ENCODE assay signal across 8 cellular contexts in genomic region chr11:8719260-8720190, GRCh38. TPM values are rescaled to one million over a fixed set of nuclear protein-coding genes. Genes with fewer than 3 reads are reported as not detected.
DNase-seq lines count a peak whose midpoint lies in the region; ATAC-seq and TF ChIP-seq lines count a peak whose summit lies in the region.

No MANE protein-coding gene starts in this region.

- H3K4me3 ChIP-seq in left ventricle myocardium inferior (no peak overlapping the region), skeletal muscle cell (ENCODE audit: low read depth, low read length) (peak overlapping the region; percentile 46)

- H3K4me1 ChIP-seq in left ventricle myocardium inferior: peaks cover 96% of the 10 kb centered on the region

- no peaks in the 10 kb centered on the region for H3K27me3 ChIP-seq in left ventricle myocardium inferior (ENCODE audit: low read depth)

- ATAC-seq in GM18873 (IDR thresholded peaks at IDR 0.05; ENCODE audit: low FRiP score, unreplicated experiment) (no peak), HG03135 (IDR thresholded peaks at IDR 0.05; ENCODE audit: unreplicated experiment) (no peak)

- intact Hi-C loops in left ventricle myocardium inferior (cut with micrococcal nuclease): no loop called here

- H3K9me3 ChIP-seq in left ventricle myocardium inferior (replicated peaks): no peaks in the 10 kb centered on the region

- H3K27ac ChIP-seq in left ventricle myocardium inferior (replicated peaks): peak overlapping the region; percentile 85

- H3K36me3 ChIP-seq in left ventricle myocardium inferior: peaks cover 25% of the 10 kb centered on the region

- DNase-seq in ELR (ENCODE audit: low read depth) (peak; percentile 97), amniotic epithelial cell (ENCODE audit: low read depth) (peak; percentile 77), left ventricle myocardium inferior (peak; percentile 57), skeletal muscle cell (ENCODE audit: low read depth) (peak; percentile 81), NCI-H1436 (lab: John Stamatoyannopoulos, UW) (no peak), HuH-7.5 (ENCODE audit: low spot score) (no peak)

- no peak for TF ChIP-seq CTCF in left ventricle myocardium inferior (IDR thresholded peaks at IDR 0.05; ENCODE audit: borderline replicate concordance)

RNA-seq across cellular contexts. Expression of gene RPL27A, which starts 36.9 kb away (rescaled TPM):
- 597 TPM for total RNA-seq in left ventricle myocardium inferior

RNA-seq across cellular contexts. Expression of gene TRIM66, which starts 37.1 kb away (rescaled TPM):
- 4.1 TPM for total RNA-seq in left ventricle myocardium inferior

Comparison
In these comparisons a context has a peak if more than half of its experiments do, and no peak if none do; other contexts are left out.
1. DNase-seq: peak in ELR (single experiment), amniotic epithelial cell (single experiment), left ventricle myocardium inferior (single experiment) and skeletal muscle cell (single experiment); none in NCI-H1436 (single experiment) and HuH-7.5 (single experiment).